In genomic region chr11:8218409-8218808, GRCh38 we compare ENCODE assay signal across 19 cellular contexts. TPM values are rescaled to one million over a fixed set of nuclear protein-coding genes. Genes with fewer than 3 reads are reported as not detected.
DNase-seq lines count a peak whose midpoint lies in the region; ATAC-seq and TF ChIP-seq lines count a peak whose summit lies in the region.
"Had no signal": no experiment of that assay in that cellular context is flagged by ENCODE, and none has a peak within 500 bp of the region (broad histone marks: within the 10 kb centered on the region; RNA-seq: fewer than 3 reads in every experiment).

No MANE protein-coding gene starts in this region.

- H2BK5ac ChIP-seq in neuronal stem cell (ENCODE audit: low read length) = no peak overlapping the region

- H3K9me3 ChIP-seq in BLaER1 = no peaks in the 10 kb centered on the region
- no peaks in the 10 kb centered on the region for H3K9me3 ChIP-seq in neuronal stem cell (replicated peaks in 1 of 2; ENCODE audit: control insufficient read depth in 2 of 2, insufficient read depth in 1 of 2, low read depth in 1 of 2, low read length in 2 of 2)
- H3K9me3 ChIP-seq in body of pancreas = no peaks in the 10 kb centered on the region

- H2AFZ ChIP-seq in neuronal stem cell (ENCODE audit: low read length) = no peak overlapping the region
- H2AFZ ChIP-seq: GM23248 had no signal

- H3K18ac ChIP-seq in neuronal stem cell (ENCODE audit: low read length) = peak overlapping the region; percentile 15

- no peaks in the 10 kb centered on the region for H3K79me1 ChIP-seq in neuronal stem cell (ENCODE audit: low read depth, low read length)

- H3K23ac ChIP-seq in neuronal stem cell (ENCODE audit: low read depth, low read length, poor library complexity) = peak overlapping the region; percentile 32

- no peak overlapping the region for H3K4me3 Mint-ChIP-seq in chondrocyte (ENCODE audit: unreplicated experiment)
- H3K4me3 Mint-ChIP-seq: B cell; CD4-positive, alpha-beta memory T cell; H9 had no signal

- intact Hi-C loops in posterior vena cava (cut with DNase I) (loop anchor here in 1 of 2 donors (5.0 kb wide), 1 partner anchor 349 kb away; no protein-coding TSS in a partner anchor), body of pancreas (cut with DNase I) (no loop called here)

- no peaks in the 10 kb centered on the region; the same call in 1 of the 2 replicates for H4K20me1 ChIP-seq in BLaER1

- peaks cover 16% of the 10 kb centered on the region for H3K27me3 Mint-ChIP-seq in chondrocyte (ENCODE audit: low read depth)
- H3K27me3 Mint-ChIP-seq: B cell had no signal

- TF ChIP-seq CTCF in chondrocyte (IDR thresholded peaks at IDR 0.05) (no peak), body of pancreas (IDR thresholded peaks at IDR 0.05) (no peak)

- no peak overlapping the region for H2BK120ac ChIP-seq in neuronal stem cell (ENCODE audit: low read depth, low read length)

- no peak overlapping the region for H3K14ac ChIP-seq in neuronal stem cell (ENCODE audit: low read length)

- H3K4me1 ChIP-seq in BLaER1 = peaks cover 28% of the 10 kb centered on the region
- peaks cover 0 to 11% of the 10 kb centered on the region in 2 donors for H3K4me1 ChIP-seq in neuronal stem cell (ENCODE audit: control insufficient read depth in 2 of 2, insufficient read depth in 1 of 2, low read depth in 1 of 2, low read length in 2 of 2)
- no peaks in the 10 kb centered on the region for H3K4me1 ChIP-seq in body of pancreas

- H2BK12ac ChIP-seq in neuronal stem cell (ENCODE audit: low read length) = peak overlapping the region; percentile 30

- no peaks in the 10 kb centered on the region for H3K36me3 Mint-ChIP-seq in chondrocyte (ENCODE audit: low read depth)
- H3K36me3 Mint-ChIP-seq: CD4-positive, alpha-beta memory T cell had no signal

- H3K27ac ChIP-seq in BLaER1 (peak overlapping the region; percentile 50), neuronal stem cell (replicated peaks; ENCODE audit: low read length) (no peak overlapping the region), body of pancreas (no peak overlapping the region)
- H3K27ac ChIP-seq: 22Rv1, GM23248 had no signal

- no peak overlapping the region for H4K91ac ChIP-seq in neuronal stem cell (ENCODE audit: low read depth, low read length, poor library complexity)

- WGBS in neuronal stem cell (ENCODE audit: extremely low coverage in 2 of 2, insufficient read length in 2 of 2, insufficient replicate concordance in 1 of 2), 2 donors = no CpG with 5 or more reads among the region's 4 CpGs
- WGBS in body of pancreas, 2 donors = 65 to 67% methylated on average over 4 of the region's 4 CpGs

- no peak overlapping the region for H3K27ac Mint-ChIP-seq in chondrocyte (ENCODE audit: unreplicated experiment)
- H3K27ac Mint-ChIP-seq: B cell; CD4-positive, alpha-beta memory T cell; H9 had no signal

- H2AK5ac ChIP-seq in neuronal stem cell (ENCODE audit: low read depth, low read length) = no peak overlapping the region

- no peak overlapping the region for H3K4ac ChIP-seq in neuronal stem cell (ENCODE audit: low read length)

- H4K8ac ChIP-seq in neuronal stem cell (ENCODE audit: low read depth, low read length) = no peak overlapping the region

- H2BK15ac ChIP-seq in neuronal stem cell (ENCODE audit: low read length) = peak overlapping the region; percentile 11

- H3K36me3 ChIP-seq in BLaER1 = no peaks in the 10 kb centered on the region
- H3K36me3 ChIP-seq in neuronal stem cell (replicated peaks in 1 of 2; ENCODE audit: control insufficient read depth in 2 of 2, insufficient read depth in 2 of 2, low read length in 2 of 2) = no peaks in the 10 kb centered on the region
- no peaks in the 10 kb centered on the region for H3K36me3 ChIP-seq in body of pancreas (replicated peaks in 1 of 2; ENCODE audit: insufficient read depth in 1 of 2, low read depth in 2 of 2)

- no peak for TF ChIP-seq POLR2A in body of pancreas (IDR thresholded peaks at IDR 0.05)

- ATAC-seq in body of pancreas = no peak

- H3K4me1 Mint-ChIP-seq in chondrocyte (ENCODE audit: low read depth) = no peaks in the 10 kb centered on the region
- H3K4me1 Mint-ChIP-seq: B cell; CD4-positive, alpha-beta memory T cell had no signal

- H3K9ac ChIP-seq in BLaER1 = 0 out of 2 replicates have a peak overlapping the region, but pooled peaks have one; percentile 18
- no peak overlapping the region for H3K9ac ChIP-seq in neuronal stem cell (ENCODE audit: low read depth, low read length, poor library complexity)
- H3K9ac ChIP-seq: GM23248 had no signal

- H3K9me3 Mint-ChIP-seq in chondrocyte (ENCODE audit: low read depth) = no peaks in the 10 kb centered on the region
- H3K9me3 Mint-ChIP-seq: CD4-positive, alpha-beta memory T cell; H9 had no signal

- H3K27me3 ChIP-seq in BLaER1 (peaks cover 17% of the 10 kb centered on the region), neuronal stem cell (ENCODE audit: control insufficient read depth in 3 of 3, insufficient read depth in 3 of 3, low read depth in 1 of 3, low read length in 3 of 3) (peaks cover 0 to 27% (median 0%) of the 10 kb centered on the region in 3 experiments), body of pancreas (no peaks in the 10 kb centered on the region)

- DNase-seq in chondrocyte (ENCODE audit: low spot score) (peak; percentile 43), neuronal stem cell (ENCODE audit: low spot score) (no peak), posterior vena cava (ENCODE audit: low spot score) (peak; percentile 45), body of pancreas (no peak), NCI-H1092 treated with DMSO at 0.1 percent for 48 hours (lab: John Stamatoyannopoulos, UW) (no peak), OCI-M1 (lab: John Stamatoyannopoulos, UW) (no peak)
- DNase-seq: Calu3; CD4-positive, alpha-beta memory T cell; COR-L47; DMS79 treated with DMSO at 0.1 percent for 48 hours; GF-D8; GM23248 had no signal

- peak overlapping the region; percentile 78 for H3K4me2 ChIP-seq in BLaER1
- H3K4me2 ChIP-seq in neuronal stem cell (ENCODE audit: insufficient read depth, low read length, poor library complexity, severe bottlenecking) = no peak overlapping the region

- H3K4me3 ChIP-seq in BLaER1 (0 out of 2 replicates have a peak overlapping the region, but pooled peaks have one; percentile 2), neuronal stem cell (ENCODE audit: low read length in 2 of 2) (no peak overlapping the region), body of pancreas (no peak overlapping the region)
- H3K4me3 ChIP-seq: GM23248 had no signal

RNA-seq across cellular contexts. Expression of gene LMO1, which starts 45.3 kb away (rescaled TPM):
- total RNA-seq in chondrocyte (not detected in 3 replicates), posterior vena cava (under 1 TPM in 1 of 2 donors, not detected in 1; 0.38 TPM), body of pancreas (1 to 10 TPM in 1 of 2 donors, under 1 TPM in 1; 0.78 to 1.6 TPM)
- polyA plus RNA-seq in neuronal stem cell (2013, experiment 1 of 2) = 9.9 TPM
- 9.4 TPM for polyA plus RNA-seq in neuronal stem cell (2013, experiment 2 of 2)
- total RNA-seq: B cell; Calu3; CD4-positive, alpha-beta memory T cell; Daoy; G401; GM23248 had no signal
- polyA plus RNA-seq: AG04450; CD4-positive, alpha-beta memory T cell; GM23248 had no signal

RNA-seq across cellular contexts. Expression of gene RIC3, which starts 49.6 kb away (rescaled TPM):
- total RNA-seq in chondrocyte = 0.12 to 0.41 TPM in 2 of 3 replicates, not detected in the other
- 12.4 TPM for polyA plus RNA-seq in neuronal stem cell (2013, experiment 1 of 2)
- polyA plus RNA-seq in neuronal stem cell (2013, experiment 2 of 2) = 12.3 TPM
- total RNA-seq in posterior vena cava = 1 to 10 TPM; 6.0 to 7.7 TPM
- 10 to 100 TPM; 40.0 to 44.5 TPM for total RNA-seq in body of pancreas
- total RNA-seq: G401, GM23248 had no signal
- polyA plus RNA-seq: AG04450 had no signal

Comparison
In these comparisons a context has a peak if more than half of its experiments do, and no peak if none do; other contexts are left out.
1. DNase-seq: peak in chondrocyte (single experiment) and posterior vena cava (single experiment); none in neuronal stem cell (single experiment), body of pancreas (0 of 4), NCI-H1092 treated with DMSO at 0.1 percent for 48 hours (single experiment) and OCI-M1 (single experiment).
2. RNA of gene RIC3, which starts 49.6 kb away (total RNA-seq): 40.0 to 44.5 TPM in body of pancreas; 6.0 to 7.7 TPM in posterior vena cava and 0.12 to 0.41 TPM in chondrocyte; every median in the first group is over 4 times any median in the second.